Comparison of ENCODE assay signal across 13 cellular contexts in the genomic region with DNA sequence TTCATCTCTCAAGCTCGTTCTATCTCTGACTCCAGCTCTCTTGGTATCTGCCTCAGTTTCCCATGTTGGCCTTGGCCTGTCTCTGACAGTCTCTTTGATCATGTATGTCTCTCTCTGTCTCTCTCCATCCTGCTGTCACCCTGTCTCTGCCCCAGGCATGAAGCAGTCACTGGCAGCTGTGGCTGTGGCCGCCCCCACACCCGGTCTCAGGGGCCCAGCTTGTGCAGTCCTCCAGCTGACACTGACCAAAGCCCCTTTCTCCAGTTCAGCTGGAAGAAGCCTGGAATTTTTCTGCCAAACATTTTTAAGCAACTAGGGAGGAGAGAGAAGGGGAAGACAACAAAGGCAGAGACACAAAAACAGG. TPM values are rescaled to one million over a fixed set of nuclear protein-coding genes. Genes with fewer than 3 reads are reported as not detected.
DNase-seq lines count a peak whose midpoint lies in the region; ATAC-seq and TF ChIP-seq lines count a peak whose summit lies in the region.
"Had no signal": no experiment of that assay in that cellular context is flagged by ENCODE, and none has a peak within 500 bp of the region (broad histone marks: within the 10 kb centered on the region; RNA-seq: fewer than 3 reads in every experiment).

No MANE protein-coding gene starts in this region.

- no peak for TF ChIP-seq EP300 in suprapubic skin (IDR thresholded peaks at IDR 0.05)

- BruUV-seq in Calu3 (replicated peaks; lab: Mats Ljungman, UMichigan), result no TSS peak

- H3K36me3 Mint-ChIP-seq in activated T-cell treated with anti-CD3 and anti-CD28 coated beads, Interleukin-2, amount 50 U/mL, for 72 hours (ENCODE audit: insufficient read depth in 2 of 2), result no peaks in the 10 kb centered on the region
- H3K36me3 Mint-ChIP-seq in activated T-cell treated with anti-CD3 and anti-CD28 coated beads, Interleukin-2, amount 50 U/mL, for 4 hours (ENCODE audit: insufficient read depth), result no peaks in the 10 kb centered on the region
- no peaks in the 10 kb centered on the region for H3K36me3 Mint-ChIP-seq in activated naive CD8-positive, alpha-beta T cell treated with anti-CD3 and anti-CD28 coated beads, Interleukin-2, amount 50 U/mL, for 24 hours (ENCODE audit: low read depth)
- H3K36me3 Mint-ChIP-seq in Calu3 (ENCODE audit: insufficient read depth, unreplicated experiment), result no peaks in the 10 kb centered on the region
- H3K36me3 Mint-ChIP-seq: neural progenitor cell had no signal

- peak overlapping the region; percentile 54 for H3K27ac ChIP-seq in suprapubic skin
- H3K27ac ChIP-seq: epithelial cell of prostate, neural progenitor cell, SJSA1 had no signal

- no peaks in the 10 kb centered on the region for H3K9me3 ChIP-seq in suprapubic skin
- H3K9me3 ChIP-seq: SJSA1 had no signal

- H3K4me1 Mint-ChIP-seq in activated T-cell treated with anti-CD3 and anti-CD28 coated beads, Interleukin-2, amount 50 U/mL, for 72 hours (ENCODE audit: low read depth), result peaks cover 69% of the 10 kb centered on the region
- peaks cover 75% of the 10 kb centered on the region for H3K4me1 Mint-ChIP-seq in activated T-cell treated with anti-CD3 and anti-CD28 coated beads, Interleukin-2, amount 50 U/mL, for 4 hours (ENCODE audit: low read depth)
- H3K4me1 Mint-ChIP-seq in activated naive CD8-positive, alpha-beta T cell treated with anti-CD3 and anti-CD28 coated beads, Interleukin-2, amount 50 U/mL, for 24 hours, result peaks cover 74% of the 10 kb centered on the region
- peaks cover 10% of the 10 kb centered on the region for H3K4me1 Mint-ChIP-seq in Calu3 (ENCODE audit: low read depth, unreplicated experiment)

- CTCF ChIA-PET in Calu3 (lab: Charles Lee), result no interaction called here

- peaks cover 2% of the 10 kb centered on the region for H3K27me3 ChIP-seq in suprapubic skin
- H3K27me3 ChIP-seq: SJSA1 had no signal

- H3K4me3 Mint-ChIP-seq in activated T-cell treated with anti-CD3 and anti-CD28 coated beads, Interleukin-2, amount 50 U/mL, for 72 hours, result peak overlapping the region; percentile 69 to 77
- H3K4me3 Mint-ChIP-seq in activated T-cell treated with anti-CD3 and anti-CD28 coated beads, Interleukin-2, amount 50 U/mL, for 4 hours, result no peak overlapping the region
- H3K4me3 Mint-ChIP-seq in activated naive CD8-positive, alpha-beta T cell treated with anti-CD3 and anti-CD28 coated beads, Interleukin-2, amount 50 U/mL, for 24 hours, result peak overlapping the region; percentile 65
- no peak overlapping the region for H3K4me3 Mint-ChIP-seq in Calu3 (ENCODE audit: low read depth, unreplicated experiment)
- H3K4me3 Mint-ChIP-seq: neural progenitor cell had no signal

- intact Hi-C loops in Calu3 (cut with micrococcal nuclease; ENCODE audit: unreplicated experiment), result no loop called here

- peak overlapping the region; percentile 78 for H3K27ac Mint-ChIP-seq in activated T-cell treated with anti-CD3 and anti-CD28 coated beads, Interleukin-2, amount 50 U/mL, for 72 hours
- H3K27ac Mint-ChIP-seq in activated naive CD8-positive, alpha-beta T cell treated with anti-CD3 and anti-CD28 coated beads, Interleukin-2, amount 50 U/mL, for 24 hours, result peak overlapping the region; percentile 67
- H3K27ac Mint-ChIP-seq in Calu3 (ENCODE audit: unreplicated experiment), result no peak overlapping the region
- H3K27ac Mint-ChIP-seq: neural progenitor cell had no signal

- DNase-seq in activated T-cell treated with anti-CD3 and anti-CD28 coated beads, Interleukin-2, amount 50 U/mL, for 72 hours, result no peak
- no peak for DNase-seq in activated T-cell treated with anti-CD3 and anti-CD28 coated beads, Interleukin-2, amount 50 U/mL, for 4 hours
- no peak for DNase-seq in activated naive CD8-positive, alpha-beta T cell treated with anti-CD3 and anti-CD28 coated beads, Interleukin-2, amount 50 U/mL, for 24 hours
- DNase-seq in left lobe of liver (ENCODE audit: low spot score), result no peak
- DNase-seq in suprapubic skin (ENCODE audit: low spot score in 2 of 2), result no peak
- DNase-seq in MV-4-11 (lab: John Stamatoyannopoulos, UW), result no peak
- DNase-seq in NCI-H446 (lab: John Stamatoyannopoulos, UW), result no peak
- no peak for DNase-seq in Calu3
- DNase-seq: small intestine, trophoblast cell had no signal

- no peaks in the 10 kb centered on the region for H3K36me3 ChIP-seq in suprapubic skin
- H3K36me3 ChIP-seq: neural progenitor cell, SJSA1 had no signal

- TF ChIP-seq POLR2A in suprapubic skin (IDR thresholded peaks at IDR 0.05), result no peak

- H3K4me1 ChIP-seq in suprapubic skin, result peaks cover 9% of the 10 kb centered on the region
- H3K4me1 ChIP-seq: SJSA1 had no signal

- ATAC-seq in activated T-cell treated with anti-CD3 and anti-CD28 coated beads, Interleukin-2, amount 50 U/mL, for 72 hours (replicated peaks in 1 of 2), result no peak
- ATAC-seq in activated T-cell treated with anti-CD3 and anti-CD28 coated beads, Interleukin-2, amount 50 U/mL, for 4 hours, result no peak
- no peak for ATAC-seq in activated naive CD8-positive, alpha-beta T cell treated with anti-CD3 and anti-CD28 coated beads, Interleukin-2, amount 50 U/mL, for 24 hours
- ATAC-seq in left lobe of liver, result peak; percentile 1

- TF ChIP-seq CTCF in suprapubic skin (IDR thresholded peaks at IDR 0.05) (no peak), Calu3 (IDR thresholded peaks at IDR 0.05; ENCODE audit: unreplicated experiment) (no peak)

- no peak overlapping the region for H3K4me3 ChIP-seq in suprapubic skin
- H3K4me3 ChIP-seq: neural progenitor cell, SJSA1 had no signal

- no peaks in the 10 kb centered on the region for H3K27me3 Mint-ChIP-seq in activated T-cell treated with anti-CD3 and anti-CD28 coated beads, Interleukin-2, amount 50 U/mL, for 72 hours (ENCODE audit: low read depth)
- no peaks in the 10 kb centered on the region for H3K27me3 Mint-ChIP-seq in activated T-cell treated with anti-CD3 and anti-CD28 coated beads, Interleukin-2, amount 50 U/mL, for 4 hours (ENCODE audit: low read depth)
- H3K27me3 Mint-ChIP-seq in activated naive CD8-positive, alpha-beta T cell treated with anti-CD3 and anti-CD28 coated beads, Interleukin-2, amount 50 U/mL, for 24 hours, result no peaks in the 10 kb centered on the region
- H3K27me3 Mint-ChIP-seq in Calu3 (ENCODE audit: unreplicated experiment), result peaks cover 45% of the 10 kb centered on the region

- no peaks in the 10 kb centered on the region for H3K9me3 Mint-ChIP-seq in activated T-cell treated with anti-CD3 and anti-CD28 coated beads, Interleukin-2, amount 50 U/mL, for 72 hours
- no peaks in the 10 kb centered on the region for H3K9me3 Mint-ChIP-seq in activated T-cell treated with anti-CD3 and anti-CD28 coated beads, Interleukin-2, amount 50 U/mL, for 4 hours
- no peaks in the 10 kb centered on the region for H3K9me3 Mint-ChIP-seq in activated naive CD8-positive, alpha-beta T cell treated with anti-CD3 and anti-CD28 coated beads, Interleukin-2, amount 50 U/mL, for 24 hours
- H3K9me3 Mint-ChIP-seq in Calu3 (ENCODE audit: low read depth, unreplicated experiment), result no peaks in the 10 kb centered on the region
- H3K9me3 Mint-ChIP-seq: neural progenitor cell had no signal

- WGBS in suprapubic skin, result 70% methylated on average over 3 of the region's 3 CpGs

RNA-seq across cellular contexts. Expression of a gene that starts 14.5 kb away (rescaled TPM):
- total RNA-seq in activated T-cell treated with anti-CD3 and anti-CD28 coated beads, Interleukin-2, amount 50 U/mL, for 72 hours, result 10 to 100 TPM; 17.6 to 18.0 TPM
- total RNA-seq in activated T-cell treated with anti-CD3 and anti-CD28 coated beads, Interleukin-2, amount 50 U/mL, for 4 hours, result 1 to 10 TPM; 5.0 to 7.7 (median 5.2) TPM
- 24.5 TPM for total RNA-seq in left lobe of liver
- 1 to 10 TPM; 1.1 to 3.4 (median 1.7) TPM for total RNA-seq in suprapubic skin
- 0.17 TPM in 1 of 2 replicates, not detected in the other for total RNA-seq in Calu3 (2022)
- total RNA-seq: SJSA1 had no signal

Comparison
In these comparisons a context has a peak if more than half of its experiments do, and no peak if none do; other contexts are left out.
1. H3K4me3 Mint-ChIP-seq: peak in activated T-cell treated with anti-CD3 and anti-CD28 coated beads, Interleukin-2, amount 50 U/mL, for 72 hours (2 of 2) and activated naive CD8-positive, alpha-beta T cell treated with anti-CD3 and anti-CD28 coated beads, Interleukin-2, amount 50 U/mL, for 24 hours (single experiment); none in activated T-cell treated with anti-CD3 and anti-CD28 coated beads, Interleukin-2, amount 50 U/mL, for 4 hours (single experiment) and Calu3 (single experiment).